9 cellular contexts compared by ENCODE assay signal in the genomic region with DNA sequence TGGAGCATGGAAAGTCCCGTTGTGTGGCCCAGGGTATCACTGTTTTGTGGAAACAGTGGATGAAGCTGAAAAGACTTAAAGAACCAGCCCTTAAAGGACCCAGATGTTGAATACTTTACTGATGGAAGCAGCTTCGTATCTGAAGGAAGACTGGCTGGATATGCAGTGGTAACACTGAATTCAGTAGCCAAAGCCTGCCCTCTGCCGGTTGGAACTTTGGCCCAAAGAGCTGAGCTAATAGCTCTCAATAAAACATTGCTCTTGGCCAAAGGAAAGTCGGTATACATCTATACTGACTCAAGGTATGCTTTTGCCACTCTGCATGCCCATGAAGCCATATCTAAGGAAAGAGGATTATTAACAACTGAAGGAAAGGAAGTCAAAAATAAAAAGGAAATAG.
A peak's percentile ranks its signal among the peaks of the same experiment; 100 is the strongest.
DNase-seq lines count a peak whose midpoint lies in the region; ATAC-seq, FAIRE-seq and TF ChIP-seq lines count a peak whose summit lies in the region.
"Had no signal": no experiment of that assay in that cellular context is flagged by ENCODE, and none has a peak within 500 bp of the region (broad histone marks: within the 10 kb centered on the region; RNA-seq: fewer than 3 reads in every experiment).

No MANE protein-coding gene starts in this region.

- H3K9ac ChIP-seq in colonic mucosa (ENCODE audit: low read depth in 2 of 2, low read length in 2 of 2) (no peak overlapping the region), HepG2 (ENCODE audit: insufficient read depth, low read depth, low read length) (no peak overlapping the region)

- POLR2A ChIA-PET in HepG2 (lab: Yijun Ruan, JAX) = no interaction called here

- H3K36me3 ChIP-seq in colonic mucosa (no peaks in the 10 kb centered on the region), HepG2 (replicated peaks in 1 of 2; ENCODE audit: control insufficient read depth in 1 of 2, insufficient read depth in 2 of 2, low read length in 2 of 2) (no peaks in the 10 kb centered on the region), thoracic aorta (no peaks in the 10 kb centered on the region)

- no peak overlapping the region for H3K4me2 ChIP-seq in HepG2 (ENCODE audit: low read depth, low read length)

- TF ChIP-seq POLR2A in HepG2 (IDR thresholded peaks at IDR 0.05; ENCODE audit: insufficient read depth in 1 of 2, low read depth in 2 of 2, low read length in 2 of 2) = no peak

- peak; percentile 47 for TF ChIP-seq CTCF in colonic mucosa (IDR thresholded peaks at IDR 0.05)
- TF ChIP-seq CTCF in HepG2 (CRISPR knock-in tag; IDR thresholded peaks at IDR 0.05) = peak; percentile 65
- TF ChIP-seq CTCF in thoracic aorta (IDR thresholded peaks at IDR 0.05) = peak; percentile 64

- no peak overlapping the region for H3K4me3 ChIP-seq in colonic mucosa
- H3K4me3 ChIP-seq in HepG2 (replicated peaks in 1 of 3; ENCODE audit: insufficient read depth in 1 of 3, low read depth in 2 of 3, low read length in 3 of 3) = no peak overlapping the region
- H3K4me3 ChIP-seq in thoracic aorta = no peak overlapping the region

- no TSS peak for BruUV-seq in HepG2 (replicated peaks; lab: Mats Ljungman, UMichigan)

- no peaks in the 10 kb centered on the region for H3K9me3 ChIP-seq in colonic mucosa
- 0 out of 2 replicates have a peak, but pooled peaks cover 4% of the 10 kb centered on the region for H3K9me3 ChIP-seq in HepG2 (ENCODE audit: low read length)
- no peaks in the 10 kb centered on the region for H3K9me3 ChIP-seq in thoracic aorta

- WGBS in HepG2 (ENCODE audit: low lambda C conversion rate) = 3% methylated on average over 4 of the region's 4 CpGs

- H3K4me1 ChIP-seq in colonic mucosa (no peaks in the 10 kb centered on the region), HepG2 (ENCODE audit: insufficient read depth, low read length) (no peaks in the 10 kb centered on the region), thoracic aorta (ENCODE audit: control insufficient read depth in 1 of 2, low read depth in 2 of 2) (no peaks in the 10 kb centered on the region)

- in situ Hi-C loops in HepG2 (cut with HindIII; ENCODE audit: extremely low pct_ligation_motif_present, low pct_unique_long_range_greater_than_20kb) = loop anchor here (5.0 to 25.0 kb wide), 2 partner anchors 697 to 802 kb away; no protein-coding TSS in a partner anchor

- CTCF ChIA-PET in HepG2 (lab: Yijun Ruan, JAX; ENCODE audit: low intra/inter-chr PET ratio, low total read pairs) = interaction anchor here (1.2 to 3.0 kb wide), 3 partner anchors 704 to 801 kb away, joined by 4 to 17 read pairs (median 10); no protein-coding TSS in a partner anchor

- no peaks in the 10 kb centered on the region for H3K79me2 ChIP-seq in HepG2 (ENCODE audit: insufficient read depth, low read length)

- intact Hi-C loops in colonic mucosa (cut with DNase I) (loop anchor here (2.0 to 5.0 kb wide), 3 partner anchors 422 to 799 kb away; no protein-coding TSS in a partner anchor), HepG2 (cut with micrococcal nuclease; ENCODE audit: unreplicated experiment) (loop anchor here (2.0 to 10.0 kb wide), 2 partner anchors 63 to 729 kb away; no protein-coding TSS in a partner anchor)

- H3K27ac ChIP-seq in colonic mucosa (no peak overlapping the region), HepG2 (ENCODE audit: extremely low read length, insufficient read depth, low read length) (no peak overlapping the region), thoracic aorta (no peak overlapping the region)

- TF ChIP-seq RAD21 in HepG2 (CRISPR knock-in tag; IDR thresholded peaks at IDR 0.05) = 0 out of 2 replicates have a peak, but pooled peaks have one; percentile 14

- H2AFZ ChIP-seq in HepG2 (ENCODE audit: low read length) = no peak overlapping the region

- H4K20me1 ChIP-seq in HepG2 (ENCODE audit: insufficient read depth, low read length) = no peaks in the 10 kb centered on the region

- ATAC-seq in HG03520 (IDR thresholded peaks at IDR 0.05; ENCODE audit: unreplicated experiment) (peak; percentile 65), HepG2 (peak; percentile 80), thoracic aorta (ENCODE audit: insufficient number of reproducible peaks, low FRiP score, low read depth) (peak; percentile 44), GM18517 (IDR thresholded peaks at IDR 0.05; ENCODE audit: unreplicated experiment) (no peak)

- peak; percentile 70 for FAIRE-seq in HepG2 (lab: Jason Lieb, UNC)

- H3K27me3 ChIP-seq in colonic mucosa = no peaks in the 10 kb centered on the region
- no peaks in the 10 kb centered on the region for H3K27me3 ChIP-seq in HepG2 (ENCODE audit: control insufficient read depth in 1 of 2, insufficient read depth in 2 of 2, low read length in 2 of 2)
- H3K27me3 ChIP-seq in thoracic aorta (replicated peaks; ENCODE audit: insufficient read depth) = no peaks in the 10 kb centered on the region

- TF ChIP-seq EP300 in HepG2 (IDR thresholded peaks at IDR 0.05; ENCODE audit: low read depth in 2 of 2, low read length in 2 of 2) = no peak
- no peak for TF ChIP-seq EP300 in HepG2 (CRISPR knock-in tag; IDR thresholded peaks at IDR 0.05; ENCODE audit: borderline replicate concordance)

- DNase-seq in GM04504 (ENCODE audit: low read depth) (peak; percentile 3), RKO (ENCODE audit: low spot score) (peak; percentile 58), colonic mucosa (peak; percentile 57), HepG2 (ENCODE audit: low spot score) (peak; percentile 22), thoracic aorta (ENCODE audit: low spot score) (no peak), germinal center (ENCODE audit: low spot score) (no peak)
- DNase-seq: activated B cell treated with CpG ODN at 0.5 μM for 24 hours had no signal

TF ChIP-seq in HepG2, 621 proteins besides CTCF, POLR2A, EP300 and RAD21:
- TF ChIP-seq TEAD3 (CRISPR knock-in tag; optimal IDR thresholded peaks at IDR 0.05; ENCODE audit: borderline replicate concordance) = peak; percentile 8
- TF ChIP-seq ZNF577 (CRISPR knock-in tag; IDR thresholded peaks at IDR 0.05; ENCODE audit: borderline replicate concordance, low read depth) = no peak
- no peak for TF ChIP-seq ZFP37 (CRISPR knock-in tag; IDR thresholded peaks at IDR 0.05; ENCODE audit: borderline replicate concordance)
- TF ChIP-seq SMC3 (IDR thresholded peaks at IDR 0.05; ENCODE audit: low read length) = peak; percentile 80
- TF ChIP-seq, protein P1, sequence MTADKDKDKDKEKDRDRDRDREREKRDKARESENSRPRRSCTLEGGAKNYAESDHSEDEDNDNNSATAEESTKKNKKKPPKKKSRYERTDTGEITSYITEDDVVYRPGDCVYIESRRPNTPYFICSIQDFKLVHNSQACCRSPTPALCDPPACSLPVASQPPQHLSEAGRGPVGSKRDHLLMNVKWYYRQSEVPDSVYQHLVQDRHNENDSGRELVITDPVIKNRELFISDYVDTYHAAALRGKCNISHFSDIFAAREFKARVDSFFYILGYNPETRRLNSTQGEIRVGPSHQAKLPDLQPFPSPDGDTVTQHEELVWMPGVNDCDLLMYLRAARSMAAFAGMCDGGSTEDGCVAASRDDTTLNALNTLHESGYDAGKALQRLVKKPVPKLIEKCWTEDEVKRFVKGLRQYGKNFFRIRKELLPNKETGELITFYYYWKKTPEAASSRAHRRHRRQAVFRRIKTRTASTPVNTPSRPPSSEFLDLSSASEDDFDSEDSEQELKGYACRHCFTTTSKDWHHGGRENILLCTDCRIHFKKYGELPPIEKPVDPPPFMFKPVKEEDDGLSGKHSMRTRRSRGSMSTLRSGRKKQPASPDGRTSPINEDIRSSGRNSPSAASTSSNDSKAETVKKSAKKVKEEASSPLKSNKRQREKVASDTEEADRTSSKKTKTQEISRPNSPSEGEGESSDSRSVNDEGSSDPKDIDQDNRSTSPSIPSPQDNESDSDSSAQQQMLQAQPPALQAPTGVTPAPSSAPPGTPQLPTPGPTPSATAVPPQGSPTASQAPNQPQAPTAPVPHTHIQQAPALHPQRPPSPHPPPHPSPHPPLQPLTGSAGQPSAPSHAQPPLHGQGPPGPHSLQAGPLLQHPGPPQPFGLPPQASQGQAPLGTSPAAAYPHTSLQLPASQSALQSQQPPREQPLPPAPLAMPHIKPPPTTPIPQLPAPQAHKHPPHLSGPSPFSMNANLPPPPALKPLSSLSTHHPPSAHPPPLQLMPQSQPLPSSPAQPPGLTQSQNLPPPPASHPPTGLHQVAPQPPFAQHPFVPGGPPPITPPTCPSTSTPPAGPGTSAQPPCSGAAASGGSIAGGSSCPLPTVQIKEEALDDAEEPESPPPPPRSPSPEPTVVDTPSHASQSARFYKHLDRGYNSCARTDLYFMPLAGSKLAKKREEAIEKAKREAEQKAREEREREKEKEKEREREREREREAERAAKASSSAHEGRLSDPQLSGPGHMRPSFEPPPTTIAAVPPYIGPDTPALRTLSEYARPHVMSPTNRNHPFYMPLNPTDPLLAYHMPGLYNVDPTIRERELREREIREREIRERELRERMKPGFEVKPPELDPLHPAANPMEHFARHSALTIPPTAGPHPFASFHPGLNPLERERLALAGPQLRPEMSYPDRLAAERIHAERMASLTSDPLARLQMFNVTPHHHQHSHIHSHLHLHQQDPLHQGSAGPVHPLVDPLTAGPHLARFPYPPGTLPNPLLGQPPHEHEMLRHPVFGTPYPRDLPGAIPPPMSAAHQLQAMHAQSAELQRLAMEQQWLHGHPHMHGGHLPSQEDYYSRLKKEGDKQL (CRISPR knock-in tag; IDR thresholded peaks at IDR 0.05; ENCODE audit: low read depth) = no peak
- peak; percentile 75 for TF ChIP-seq STAG1 (CRISPR knock-in tag; IDR thresholded peaks at IDR 0.05)

Comparison
In these comparisons a context has a peak if more than half of its experiments do, and no peak if none do; other contexts are left out.
1. DNase-seq: peak in GM04504 (single experiment), RKO (single experiment), colonic mucosa (single experiment) and HepG2 (single experiment); none in thoracic aorta (single experiment) and germinal center (single experiment).
2. Peak in every context shown above with its lines, with median percentiles within 50 percentile points of each other: CTCF ChIP-seq.